In the genomic region with DNA sequence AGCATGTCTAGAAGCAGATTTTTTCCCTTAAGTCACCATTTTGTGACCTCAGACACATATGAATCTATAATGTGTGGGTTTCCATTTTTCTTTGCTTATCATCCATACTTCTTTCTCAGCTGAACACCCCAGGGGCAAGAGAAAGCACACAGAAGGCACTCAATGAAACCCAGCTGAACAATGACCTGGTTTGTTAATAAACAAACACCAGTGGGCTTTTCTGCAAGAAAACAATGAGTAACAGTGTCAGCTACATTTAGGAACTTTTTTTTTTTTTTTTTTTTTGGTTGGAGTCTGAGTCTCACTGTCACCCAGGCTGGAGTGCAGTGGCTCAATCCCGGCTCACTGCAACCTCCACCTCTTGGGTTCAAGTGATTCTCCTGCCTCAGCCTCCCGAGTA, we compare ENCODE assay signal across 21 cellular contexts. TPM values are rescaled to one million over a fixed set of nuclear protein-coding genes. Genes with fewer than 3 reads are reported as not detected.
DNase-seq lines count a peak whose midpoint lies in the region; ATAC-seq, FAIRE-seq and TF ChIP-seq lines count a peak whose summit lies in the region.
"Had no signal": no experiment of that assay in that cellular context is flagged by ENCODE, and none has a peak within 500 bp of the region (broad histone marks: within the 10 kb centered on the region; RNA-seq: fewer than 3 reads in every experiment).

No MANE protein-coding gene starts in this region.

- no peak overlapping the region for H3K27ac ChIP-seq in A549
- no peak overlapping the region for H3K27ac ChIP-seq in OCI-LY7 (ENCODE audit: low read depth, low read length, poor library complexity, severe bottlenecking)
- H3K27ac ChIP-seq: SJSA1 had no signal

- no peaks in the 10 kb centered on the region for H4K20me1 ChIP-seq in OCI-LY7 (ENCODE audit: insufficient read depth, low read length)

- no peak for FAIRE-seq in A549 (lab: Jason Lieb, UNC)
- FAIRE-seq: G401.6, GM12892 had no signal

- no peak overlapping the region for H3K4me3 Mint-ChIP-seq in Caco-2 (ENCODE audit: unreplicated experiment)
- no peak overlapping the region for H3K4me3 Mint-ChIP-seq in activated T-cell treated with anti-CD3 and anti-CD28 coated beads, Interleukin-2, amount 50 U/mL, for 24 hours
- H3K4me3 Mint-ChIP-seq: CD4-positive, alpha-beta T cell; GM23338 had no signal

- H3K36me3 Mint-ChIP-seq in Caco-2 (ENCODE audit: insufficient read depth, unreplicated experiment): no peaks in the 10 kb centered on the region
- no peaks in the 10 kb centered on the region for H3K36me3 Mint-ChIP-seq in activated T-cell treated with anti-CD3 and anti-CD28 coated beads, Interleukin-2, amount 50 U/mL, for 24 hours (ENCODE audit: low read depth)

- TF ChIP-seq CTCF in A549 (IDR thresholded peaks at IDR 0.05) (no peak), OCI-LY7 (conservative IDR thresholded peaks at IDR 0.05; ENCODE audit: low read length) (no peak), Caco-2 (IDR thresholded peaks at IDR 0.05; ENCODE audit: insufficient read depth in 1 of 2, low read depth in 1 of 2, low read length in 1 of 2, severe bottlenecking in 1 of 2, unreplicated experiment in 1 of 2) (no peak)

- no peaks in the 10 kb centered on the region for H3K79me2 ChIP-seq in OCI-LY7 (ENCODE audit: insufficient read depth, low read depth, low read length)

- H3K4me2 ChIP-seq in A549: 0 out of 3 replicates have a peak overlapping the region, but pooled peaks have one; percentile 10
- H3K4me2 ChIP-seq in OCI-LY7 (ENCODE audit: low read length): no peak overlapping the region
- H3K4me2 ChIP-seq: GM23338 had no signal

- 76% methylated on average over 2 of the region's 2 CpGs for WGBS in A549 (ENCODE audit: missing lambda C conversion rate)

- BruUV-seq in OCI-LY7 (replicated peaks; lab: Mats Ljungman, UMichigan) (no TSS peak), Caco-2 (replicated peaks; lab: Mats Ljungman, UMichigan) (no TSS peak)

- POLR2A ChIA-PET in A549 (lab: Yijun Ruan, JAX) (no interaction called here), OCI-LY7 (lab: Charles Lee) (interaction anchor here (0.7 kb wide), 1 partner anchor 1306 kb away, joined by 7 read pairs; no protein-coding TSS in a partner anchor), Caco-2 (lab: Charles Lee) (no interaction called here)

- DNase-seq in A549 (ENCODE audit: low read depth in 1 of 2, low spot score in 1 of 2) (no peak), RPMI7951 (ENCODE audit: low read depth) (peak; percentile 19), foreskin melanocyte (peak; percentile 95), putamen (ENCODE audit: low spot score) (peak; percentile 52), OCI-LY7 (ENCODE audit: low spot score) (no peak), Caco-2 (no peak)
- DNase-seq in activated T-cell treated with anti-CD3 and anti-CD28 coated beads, Interleukin-2, amount 50 U/mL, for 24 hours: no peak
- DNase-seq: CD4-positive, alpha-beta T cell; KG1; NCI-H1105 treated with DMSO at 0.1 percent for 48 hours; NCI-H2029 treated with DMSO at 0.1 percent for 48 hours; NCI-H226; NCI-H510A treated with DMSO at 0.1 percent for 48 hours; NCI-H748 treated with DMSO at 0.1 percent for 48 hours; NK-92 treated with Interleukin-12 subunit alpha and Interleukin-12 subunit beta, amount 100 ng/mL, for 24 hours; Peyer's patch had no signal

- no peak overlapping the region for H3K27ac Mint-ChIP-seq in Caco-2 (ENCODE audit: unreplicated experiment)
- no peak overlapping the region for H3K27ac Mint-ChIP-seq in activated T-cell treated with anti-CD3 and anti-CD28 coated beads, Interleukin-2, amount 50 U/mL, for 24 hours
- H3K27ac Mint-ChIP-seq: CD4-positive, alpha-beta T cell; GM23338 had no signal

- no peaks in the 10 kb centered on the region for H3K27me3 Mint-ChIP-seq in Caco-2 (ENCODE audit: insufficient read depth, unreplicated experiment)
- H3K27me3 Mint-ChIP-seq in activated T-cell treated with anti-CD3 and anti-CD28 coated beads, Interleukin-2, amount 50 U/mL, for 24 hours: no peaks in the 10 kb centered on the region
- H3K27me3 Mint-ChIP-seq: CD4-positive, alpha-beta T cell had no signal

- H3K4me3 ChIP-seq in A549 (no peak overlapping the region), OCI-LY7 (ENCODE audit: low read depth, low read length, poor library complexity, severe bottlenecking) (no peak overlapping the region), Caco-2 (ENCODE audit: low read depth, low read length) (no peak overlapping the region)
- H3K4me3 ChIP-seq: GM23338, HAP-1, Peyer's patch, SJSA1 had no signal

- H3K4me1 ChIP-seq in A549 (peaks cover 39% of the 10 kb centered on the region), OCI-LY7 (ENCODE audit: insufficient read depth, low read length, poor library complexity, severe bottlenecking) (no peaks in the 10 kb centered on the region), Caco-2 (peaks cover 23% of the 10 kb centered on the region)
- H3K4me1 ChIP-seq: HAP-1, SJSA1 had no signal

- no peaks in the 10 kb centered on the region for H3K9me2 ChIP-seq in OCI-LY7 (ENCODE audit: insufficient read depth, low read length)

- no peak for TF ChIP-seq RAD21 in A549 (conservative IDR thresholded peaks at IDR 0.05 in 1 of 2, IDR thresholded peaks at IDR 0.05 in 1 of 2)

- ATAC-seq in A549: no peak
- ATAC-seq: GM23338 had no signal

- H3K4me1 Mint-ChIP-seq in Caco-2 (ENCODE audit: low read depth, unreplicated experiment): peaks cover 21% of the 10 kb centered on the region
- H3K4me1 Mint-ChIP-seq in activated T-cell treated with anti-CD3 and anti-CD28 coated beads, Interleukin-2, amount 50 U/mL, for 24 hours (ENCODE audit: low read depth): peaks cover 18% of the 10 kb centered on the region
- H3K4me1 Mint-ChIP-seq: GM23338 had no signal

- no peak for TF ChIP-seq POLR2A in A549 (IDR thresholded peaks at IDR 0.05; ENCODE audit: low read length)

- intact Hi-C loops in OCI-LY7 (cut with micrococcal nuclease; ENCODE audit: unreplicated experiment): no loop called here
- intact Hi-C loops in Caco-2 (cut with micrococcal nuclease; ENCODE audit: unreplicated experiment): loop anchor here (5.0 kb wide), 1 partner anchor 346 kb away; no protein-coding TSS in a partner anchor

- no peaks in the 10 kb centered on the region for H3K9me3 Mint-ChIP-seq in Caco-2 (ENCODE audit: unreplicated experiment)
- H3K9me3 Mint-ChIP-seq in activated T-cell treated with anti-CD3 and anti-CD28 coated beads, Interleukin-2, amount 50 U/mL, for 24 hours: no peaks in the 10 kb centered on the region
- H3K9me3 Mint-ChIP-seq: CD4-positive, alpha-beta T cell had no signal

- no peaks in the 10 kb centered on the region for H3K9me3 ChIP-seq in A549
- no peaks in the 10 kb centered on the region for H3K9me3 ChIP-seq in OCI-LY7 (ENCODE audit: low read length)
- no peaks in the 10 kb centered on the region for H3K9me3 ChIP-seq in Caco-2
- H3K9me3 ChIP-seq: HAP-1, Peyer's patch, SJSA1 had no signal

- CTCF ChIA-PET in A549 (lab: Yijun Ruan, JAX): no interaction called here
- CTCF ChIA-PET in OCI-LY7 (lab: Charles Lee; ENCODE audit: unreplicated experiment): no interaction called here
- CTCF ChIA-PET in Caco-2 (lab: Charles Lee): interaction anchor here (0.6 kb wide), 1 partner anchor 443 kb away, joined by 3 read pairs; no protein-coding TSS in a partner anchor

- H3K36me3 ChIP-seq in OCI-LY7 (ENCODE audit: insufficient read depth, low read length) (no peaks in the 10 kb centered on the region), Caco-2 (ENCODE audit: control insufficient read depth, insufficient read depth, low read length) (no peaks in the 10 kb centered on the region)
- H3K36me3 ChIP-seq: HAP-1, Peyer's patch, SJSA1 had no signal

- no peak overlapping the region for H2AFZ ChIP-seq in OCI-LY7 (ENCODE audit: low read length)
- H2AFZ ChIP-seq: GM23338 had no signal

- TF ChIP-seq EP300 in A549 (IDR thresholded peaks at IDR 0.05): no peak

- no peaks in the 10 kb centered on the region for H3K27me3 ChIP-seq in Caco-2 (replicated peaks; ENCODE audit: control insufficient read depth, insufficient read depth, low read length)
- H3K27me3 ChIP-seq: Peyer's patch, SJSA1 had no signal

TF ChIP-seq in A549, 52 proteins besides CTCF, POLR2A, EP300 and RAD21:
- TF ChIP-seq CHD2 (IDR thresholded peaks at IDR 0.05; ENCODE audit: low read length, partially characterized antibody) (no peak), ESRRA (IDR thresholded peaks at IDR 0.05; ENCODE audit: borderline replicate concordance, low read length) (no peak), NR3C1 (IDR thresholded peaks at IDR 0.05) (no peak), EHMT2 (IDR thresholded peaks at IDR 0.05; ENCODE audit: low read depth) (no peak), GATA3 (IDR thresholded peaks at IDR 0.05; ENCODE audit: borderline replicate concordance) (no peak)
TF ChIP-seq in A549: peak in this region for 0.

RNA-seq across cellular contexts. Expression of gene KLF3, which starts 40.7 kb away (rescaled TPM):
- polyA plus RNA-seq in A549 (2011; rRNA removed) (26.9 and 29.6 TPM in 2 replicates), A549 (2017; fragmentation: RNase III; extraction: RNeasy Plus Mini Kit Qiagen cat#74134 plus additional on column Dnase treatment) (10.5 to 11.6 TPM (median 11.2 TPM) in 3 replicates)
- 6.3 and 7.6 TPM in 2 replicates for polyA plus RNA-seq in A549 (2012; cell fraction: cytosol; rRNA removed)
- 7.1 and 8.2 TPM in 2 replicates for polyA plus RNA-seq in A549 (2012; cell fraction: nucleus; rRNA removed)
- 45.3 and 45.8 TPM in 2 replicates for polyA minus RNA-seq in A549 (2011; rRNA and poly(A)+ RNA removed)
- 7.9 and 8.1 TPM in 2 replicates for total RNA-seq in RPMI7951 (2014; rRNA removed; shearing (Covaris generic))
- 0.09 TPM in 1 of 2 replicates, not detected in the other for total RNA-seq in OCI-LY7 (2014; rRNA removed; shearing (Covaris generic))
- total RNA-seq in OCI-LY7 (2022) (0.23 TPM in 1 of 2 replicates, not detected in the other), Caco-2 (2022) (33.2 and 34.8 TPM in 2 replicates)

Comparison
In these comparisons a context has a peak if more than half of its experiments do, and no peak if none do; other contexts are left out.
1. DNase-seq: peak in RPMI7951 (single experiment), foreskin melanocyte (single experiment) and putamen (single experiment); none in A549 (0 of 2), OCI-LY7 (single experiment), Caco-2 (0 of 2) and activated T-cell treated with anti-CD3 and anti-CD28 coated beads, Interleukin-2, amount 50 U/mL, for 24 hours (single experiment).